Comparison of ENCODE assay signal across 24 cellular contexts in the genomic region with DNA sequence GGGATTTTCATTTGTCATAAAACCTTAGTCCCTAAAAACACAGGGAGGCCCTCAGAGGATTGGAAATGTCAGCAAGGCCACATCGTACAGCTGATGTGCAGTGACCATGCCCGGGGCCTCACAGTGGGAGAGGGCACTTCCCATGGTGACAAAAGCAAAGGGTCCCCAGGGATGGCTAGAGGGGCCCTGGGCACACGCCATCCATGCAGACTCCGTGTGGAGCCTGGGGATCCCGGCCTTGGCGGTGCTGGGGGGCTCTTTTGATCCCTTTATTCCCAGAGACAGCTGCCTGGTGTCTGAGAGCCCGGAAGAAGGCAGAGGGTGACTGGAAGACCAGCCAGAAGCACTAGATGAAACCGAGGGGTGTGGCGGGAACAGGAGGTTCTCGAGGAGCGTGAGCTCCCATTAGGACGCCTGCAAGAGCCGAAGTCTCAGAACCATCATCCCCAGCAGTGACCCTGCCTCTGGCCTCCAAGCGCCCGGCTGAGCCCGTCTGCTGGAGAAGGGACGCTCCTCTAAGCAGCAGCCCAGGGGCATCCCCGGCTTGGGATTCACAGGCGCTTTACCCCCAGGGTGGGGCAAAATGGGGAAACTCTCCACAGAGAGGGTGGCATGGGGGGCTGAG. TPM values are rescaled to one million over a fixed set of nuclear protein-coding genes. Genes with fewer than 3 reads are reported as not detected.
"Had no signal": no experiment of that assay in that cellular context is flagged by ENCODE, and none has a peak within 500 bp of the region (broad histone marks: within the 10 kb centered on the region; RNA-seq: fewer than 3 reads in every experiment).

No MANE protein-coding gene starts in this region.

- H3K27ac ChIP-seq: ascending aorta, brain microvascular endothelial cell, dorsolateral prefrontal cortex, heart left ventricle, left lung, VCaP had no signal

- H3K4me1 Mint-ChIP-seq: activated CD4-positive, alpha-beta memory T cell treated with anti-CD3 and anti-CD28 coated beads, Interleukin-2, amount 10 ng/mL, durations not matched to agents 7 days and 5 days; activated CD4-positive, alpha-beta T cell treated with anti-CD3 and anti-CD28 coated beads, Interleukin-2, amount 10 ng/mL, durations not matched to agents 24 days and 14 days; activated T-helper 17 cell treated with anti-CD3 and anti-CD28 coated beads, Interleukin-2, amount 50 U/mL, for 72 hours; T-cell had no signal

- H3K36me3 ChIP-seq: ascending aorta, brain microvascular endothelial cell, heart left ventricle, left lung had no signal

- H3K9me3 Mint-ChIP-seq: activated CD4-positive, alpha-beta memory T cell treated with anti-CD3 and anti-CD28 coated beads, Interleukin-2, amount 10 ng/mL, durations not matched to agents 7 days and 5 days; activated T-cell treated with anti-CD3 and anti-CD28 coated beads, Interleukin-2, amount 50 U/mL, for 24 hours; activated T-helper 17 cell treated with anti-CD3 and anti-CD28 coated beads, Interleukin-2, amount 50 U/mL, for 72 hours; nephron; T-cell; T-helper 2 cell treated with Interferon-gamma antibody and Interleukin-4, amounts not matched to agents 5 μg/mL and 100 μg/mL, for 36 hours had no signal

- H3K27me3 ChIP-seq: ascending aorta, brain microvascular endothelial cell, dorsolateral prefrontal cortex, heart left ventricle had no signal

- FAIRE-seq: keratinocyte had no signal

- DNase-seq: activated CD4-positive, alpha-beta memory T cell treated with anti-CD3 and anti-CD28 coated beads, Interleukin-2, amount 10 ng/mL, durations not matched to agents 7 days and 5 days; activated CD4-positive, alpha-beta T cell treated with anti-CD3 and anti-CD28 coated beads, Interleukin-2, amount 10 ng/mL, durations not matched to agents 24 days and 14 days; activated T-cell treated with anti-CD3 and anti-CD28 coated beads, Interleukin-2, amount 50 U/mL, for 24 hours; brain microvascular endothelial cell; central memory CD4-positive, alpha-beta T cell; midbrain; stimulated activated CD4-positive, alpha-beta T cell treated with anti-CD3 and anti-CD28 coated beads, Interleukin-4, amount 100 ng/mL, for 1 hour; stimulated activated naive CD4-positive, alpha-beta T cell had no signal

- H3K4me2 ChIP-seq: smooth muscle cell had no signal

- H3K27ac Mint-ChIP-seq: activated CD4-positive, alpha-beta memory T cell treated with anti-CD3 and anti-CD28 coated beads, Interleukin-2, amount 10 ng/mL, durations not matched to agents 7 days and 5 days; activated CD4-positive, alpha-beta T cell treated with anti-CD3 and anti-CD28 coated beads, Interleukin-2, amount 10 ng/mL, durations not matched to agents 24 days and 14 days; activated naive CD4-positive, alpha-beta T cell treated with anti-CD3 and anti-CD28 coated beads, Interleukin-2, amount 50 U/mL, for 72 hours; activated T-cell treated with anti-CD3 and anti-CD28 coated beads, Interleukin-2, amount 50 U/mL, for 24 hours; activated T-helper 17 cell treated with anti-CD3 and anti-CD28 coated beads, Interleukin-2, amount 50 U/mL, for 72 hours; nephron; T-cell; T-helper 2 cell treated with Interferon-gamma antibody and Interleukin-4, amounts not matched to agents 5 μg/mL and 100 μg/mL, for 36 hours had no signal

- H3K4me3 ChIP-seq: ascending aorta, dorsolateral prefrontal cortex, heart left ventricle, left lung, smooth muscle cell had no signal

- ATAC-seq: activated CD4-positive, CD25-positive, alpha-beta regulatory T cell treated with anti-CD3 and anti-CD28 coated beads, Interleukin-2, amount 50 U/mL, for 24 hours; activated naive CD4-positive, alpha-beta T cell treated with anti-CD3 and anti-CD28 coated beads, Interleukin-2, amount 50 U/mL, for 72 hours; activated T-helper 17 cell treated with anti-CD3 and anti-CD28 coated beads, Interleukin-2, amount 50 U/mL, for 72 hours; left lung; sciatic nerve; T-cell had no signal

- H3K36me3 Mint-ChIP-seq: activated naive CD4-positive, alpha-beta T cell treated with anti-CD3 and anti-CD28 coated beads, Interleukin-2, amount 50 U/mL, for 72 hours; T-cell had no signal

- H3K9me3 ChIP-seq: ascending aorta, heart left ventricle, left lung had no signal

- H3K4me3 Mint-ChIP-seq: activated CD4-positive, alpha-beta memory T cell treated with anti-CD3 and anti-CD28 coated beads, Interleukin-2, amount 10 ng/mL, durations not matched to agents 7 days and 5 days; activated CD4-positive, alpha-beta T cell treated with anti-CD3 and anti-CD28 coated beads, Interleukin-2, amount 10 ng/mL, durations not matched to agents 24 days and 14 days; activated T-cell treated with anti-CD3 and anti-CD28 coated beads, Interleukin-2, amount 50 U/mL, for 24 hours; activated T-helper 17 cell treated with anti-CD3 and anti-CD28 coated beads, Interleukin-2, amount 50 U/mL, for 72 hours; nephron; T-cell; T-helper 2 cell treated with Interferon-gamma antibody and Interleukin-4, amounts not matched to agents 5 μg/mL and 100 μg/mL, for 36 hours had no signal

RNA-seq across cellular contexts. Expression of a gene that starts 49.1 kb away (rescaled TPM):
- total RNA-seq: activated CD4-positive, alpha-beta memory T cell treated with anti-CD3 and anti-CD28 coated beads, Interleukin-2, amount 10 ng/mL, durations not matched to agents 7 days and 5 days; activated CD4-positive, alpha-beta T cell treated with anti-CD3 and anti-CD28 coated beads, Interleukin-2, amount 10 ng/mL, durations not matched to agents 24 days and 14 days; activated naive CD4-positive, alpha-beta T cell treated with anti-CD3 and anti-CD28 coated beads, Interleukin-2, amount 50 U/mL, for 72 hours; activated T-helper 17 cell treated with anti-CD3 and anti-CD28 coated beads, Interleukin-2, amount 50 U/mL, for 72 hours; ascending aorta; fibroblast of villous mesenchyme; left lung; lung microvascular endothelial cell; smooth muscle cell; T-cell had no signal
- polyA plus RNA-seq: keratinocyte, smooth muscle cell had no signal
